In the genomic region with DNA sequence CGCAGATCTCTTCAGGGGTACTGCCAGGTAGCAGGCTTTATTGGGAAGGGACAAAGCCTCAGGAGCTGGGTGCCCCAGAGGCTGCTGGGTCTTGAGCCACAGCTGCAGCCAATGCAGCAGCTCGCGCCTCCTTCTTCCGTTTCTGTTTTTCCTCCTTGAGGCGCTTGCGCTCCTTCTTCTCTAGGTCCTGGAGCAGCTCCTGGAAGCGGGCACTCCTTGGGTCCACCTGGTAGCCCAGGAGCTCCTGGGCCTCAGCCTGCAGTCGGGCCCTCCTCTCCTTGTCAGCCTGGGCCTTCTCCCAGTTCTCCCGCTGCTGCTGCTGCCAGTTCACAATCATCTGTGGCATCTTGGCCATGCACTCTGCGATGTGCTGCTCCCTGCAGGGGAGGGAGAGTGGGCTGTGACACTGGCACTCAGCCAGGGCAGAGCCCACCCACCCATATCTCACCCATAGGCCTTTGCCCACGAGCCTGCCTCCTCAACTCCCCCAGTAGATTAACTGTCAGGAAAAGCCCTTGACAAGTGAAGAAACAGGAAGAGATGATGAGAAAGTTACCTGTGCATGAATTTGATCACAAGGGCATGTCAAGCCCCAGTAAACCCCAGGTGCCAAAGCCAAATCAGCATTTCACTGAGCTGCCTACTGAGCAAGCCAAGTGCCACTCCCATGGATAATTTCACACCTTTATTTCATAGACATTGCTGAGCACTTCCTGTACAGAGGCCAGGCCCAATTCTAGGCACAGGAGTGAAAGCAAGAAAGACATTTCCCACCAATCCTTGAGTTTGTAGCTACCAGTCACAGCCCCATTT, we compare ENCODE assay signal across 2 cellular contexts.
TF ChIP-seq lines count a peak whose summit lies in the region.

No MANE protein-coding gene starts in this region.

TF ChIP-seq in IMR-90, 13 proteins besides CTCF, POLR2A, EP300 and RAD21:
- TF ChIP-seq MAZ (IDR thresholded peaks at IDR 0.05; ENCODE audit: borderline replicate concordance, low read depth, low read length), result no peak
- TF ChIP-seq MXI1 (IDR thresholded peaks at IDR 0.05; ENCODE audit: borderline replicate concordance, low read depth, low read length), result no peak
- TF ChIP-seq BHLHE40 (IDR thresholded peaks at IDR 0.05; ENCODE audit: low read depth, low read length), result no peak
- TF ChIP-seq NFE2L2 (IDR thresholded peaks at IDR 0.05; ENCODE audit: low read depth, low read length), result no peak
- TF ChIP-seq CEBPB (IDR thresholded peaks at IDR 0.05; ENCODE audit: low read depth, low read length), result no peak
- no peak for TF ChIP-seq FOS (IDR thresholded peaks at IDR 0.05; ENCODE audit: low read depth, low read length)
- TF ChIP-seq RCOR1 (IDR thresholded peaks at IDR 0.05; ENCODE audit: insufficient replicate concordance, low read length), result no peak
- no peak for TF ChIP-seq ELK1 (IDR thresholded peaks at IDR 0.05; ENCODE audit: borderline replicate concordance, low read depth, low read length)
- TF ChIP-seq CHD1 (IDR thresholded peaks at IDR 0.05; ENCODE audit: low read depth, low read length), result no peak
- TF ChIP-seq MAFK (IDR thresholded peaks at IDR 0.05; ENCODE audit: low read depth, low read length), result no peak

TF ChIP-seq in GM12878, 131 proteins besides CTCF, POLR2A, EP300 and RAD21:
- TF ChIP-seq ZZZ3 (IDR thresholded peaks at IDR 0.05; ENCODE audit: control insufficient read depth, insufficient read length, low read depth) (no peak), POLR2AphosphoS5 (IDR thresholded peaks at IDR 0.05; ENCODE audit: low read length) (0 out of 2 replicates have a peak, but pooled peaks have one; percentile 3)
- TF ChIP-seq, protein P1, sequence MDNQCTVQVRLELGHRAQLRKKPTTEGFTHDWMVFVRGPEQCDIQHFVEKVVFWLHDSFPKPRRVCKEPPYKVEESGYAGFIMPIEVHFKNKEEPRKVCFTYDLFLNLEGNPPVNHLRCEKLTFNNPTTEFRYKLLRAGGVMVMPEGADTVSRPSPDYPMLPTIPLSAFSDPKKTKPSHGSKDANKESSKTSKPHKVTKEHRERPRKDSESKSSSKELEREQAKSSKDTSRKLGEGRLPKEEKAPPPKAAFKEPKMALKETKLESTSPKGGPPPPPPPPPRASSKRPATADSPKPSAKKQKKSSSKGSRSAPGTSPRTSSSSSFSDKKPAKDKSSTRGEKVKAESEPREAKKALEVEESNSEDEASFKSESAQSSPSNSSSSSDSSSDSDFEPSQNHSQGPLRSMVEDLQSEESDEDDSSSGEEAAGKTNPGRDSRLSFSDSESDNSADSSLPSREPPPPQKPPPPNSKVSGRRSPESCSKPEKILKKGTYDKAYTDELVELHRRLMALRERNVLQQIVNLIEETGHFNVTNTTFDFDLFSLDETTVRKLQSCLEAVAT (IDR thresholded peaks at IDR 0.05), result 0 out of 2 replicates have a peak, but pooled peaks have one; percentile 22
